1 cellular context compared by ENCODE assay signal in the genomic region with DNA sequence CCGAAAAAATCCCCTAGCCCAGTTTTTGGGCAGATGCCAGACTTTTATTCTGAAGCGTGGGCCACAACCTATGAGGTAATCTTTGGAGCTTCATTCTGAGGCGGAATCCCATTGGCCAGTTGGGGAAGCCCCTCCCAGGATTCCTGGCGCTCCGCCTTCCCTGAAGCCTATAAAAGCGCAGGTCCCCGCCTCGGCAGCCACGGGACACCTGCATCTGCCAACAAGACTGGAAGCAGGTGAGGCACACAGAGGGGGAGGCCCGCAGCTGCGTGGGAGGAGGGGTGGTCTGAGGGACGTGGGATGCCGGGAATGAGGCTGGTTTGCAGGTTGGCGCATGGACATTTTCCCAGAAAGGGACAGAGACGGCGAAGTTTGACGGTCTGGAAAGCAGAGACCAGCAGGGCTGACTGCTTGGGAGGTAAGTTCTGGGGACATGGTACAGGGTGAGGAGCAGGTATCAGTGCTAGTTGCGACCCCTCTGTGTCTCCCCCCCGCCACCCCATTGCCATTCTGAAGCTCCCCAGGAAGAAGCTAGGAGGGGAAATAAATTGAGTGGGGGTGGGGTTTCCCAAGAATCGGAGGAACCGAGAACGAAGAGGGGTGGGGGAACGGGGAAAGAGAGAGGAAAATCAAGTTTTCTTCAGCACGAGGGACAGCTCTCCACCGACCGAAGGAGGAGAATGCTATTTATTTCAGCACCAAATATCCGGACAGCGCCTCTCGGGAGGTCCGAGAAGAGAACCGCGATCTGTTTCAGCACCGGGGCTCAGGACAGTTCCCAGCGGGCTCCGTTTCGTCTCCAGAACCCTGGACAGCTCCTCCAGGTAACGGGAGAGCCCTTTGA.
TF ChIP-seq lines count a peak whose summit lies in the region.

No MANE protein-coding gene starts in this region.

TF ChIP-seq in HepG2, 621 proteins besides CTCF, POLR2A, EP300 and RAD21 (continued from another document and continues in another):
- TF ChIP-seq, protein P1, sequence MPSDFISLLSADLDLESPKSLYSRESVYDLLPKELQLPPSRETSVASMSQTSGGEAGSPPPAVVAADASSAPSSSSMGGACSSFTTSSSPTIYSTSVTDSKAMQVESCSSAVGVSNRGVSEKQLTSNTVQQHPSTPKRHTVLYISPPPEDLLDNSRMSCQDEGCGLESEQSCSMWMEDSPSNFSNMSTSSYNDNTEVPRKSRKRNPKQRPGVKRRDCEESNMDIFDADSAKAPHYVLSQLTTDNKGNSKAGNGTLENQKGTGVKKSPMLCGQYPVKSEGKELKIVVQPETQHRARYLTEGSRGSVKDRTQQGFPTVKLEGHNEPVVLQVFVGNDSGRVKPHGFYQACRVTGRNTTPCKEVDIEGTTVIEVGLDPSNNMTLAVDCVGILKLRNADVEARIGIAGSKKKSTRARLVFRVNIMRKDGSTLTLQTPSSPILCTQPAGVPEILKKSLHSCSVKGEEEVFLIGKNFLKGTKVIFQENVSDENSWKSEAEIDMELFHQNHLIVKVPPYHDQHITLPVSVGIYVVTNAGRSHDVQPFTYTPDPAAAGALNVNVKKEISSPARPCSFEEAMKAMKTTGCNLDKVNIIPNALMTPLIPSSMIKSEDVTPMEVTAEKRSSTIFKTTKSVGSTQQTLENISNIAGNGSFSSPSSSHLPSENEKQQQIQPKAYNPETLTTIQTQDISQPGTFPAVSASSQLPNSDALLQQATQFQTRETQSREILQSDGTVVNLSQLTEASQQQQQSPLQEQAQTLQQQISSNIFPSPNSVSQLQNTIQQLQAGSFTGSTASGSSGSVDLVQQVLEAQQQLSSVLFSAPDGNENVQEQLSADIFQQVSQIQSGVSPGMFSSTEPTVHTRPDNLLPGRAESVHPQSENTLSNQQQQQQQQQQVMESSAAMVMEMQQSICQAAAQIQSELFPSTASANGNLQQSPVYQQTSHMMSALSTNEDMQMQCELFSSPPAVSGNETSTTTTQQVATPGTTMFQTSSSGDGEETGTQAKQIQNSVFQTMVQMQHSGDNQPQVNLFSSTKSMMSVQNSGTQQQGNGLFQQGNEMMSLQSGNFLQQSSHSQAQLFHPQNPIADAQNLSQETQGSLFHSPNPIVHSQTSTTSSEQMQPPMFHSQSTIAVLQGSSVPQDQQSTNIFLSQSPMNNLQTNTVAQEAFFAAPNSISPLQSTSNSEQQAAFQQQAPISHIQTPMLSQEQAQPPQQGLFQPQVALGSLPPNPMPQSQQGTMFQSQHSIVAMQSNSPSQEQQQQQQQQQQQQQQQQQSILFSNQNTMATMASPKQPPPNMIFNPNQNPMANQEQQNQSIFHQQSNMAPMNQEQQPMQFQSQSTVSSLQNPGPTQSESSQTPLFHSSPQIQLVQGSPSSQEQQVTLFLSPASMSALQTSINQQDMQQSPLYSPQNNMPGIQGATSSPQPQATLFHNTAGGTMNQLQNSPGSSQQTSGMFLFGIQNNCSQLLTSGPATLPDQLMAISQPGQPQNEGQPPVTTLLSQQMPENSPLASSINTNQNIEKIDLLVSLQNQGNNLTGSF (CRISPR knock-in tag; IDR thresholded peaks at IDR 0.05) = peak; percentile 100
- TF ChIP-seq RBM39 (IDR thresholded peaks at IDR 0.05; ENCODE audit: low read depth, low read length, poor library complexity, severe bottlenecking) (no peak), ZNF781 (CRISPR knock-in tag; IDR thresholded peaks at IDR 0.05; ENCODE audit: borderline replicate concordance, not compliant biosample characterization) (peak; percentile 100), ZBTB40 (IDR thresholded peaks at IDR 0.05) (no peak; the same call in 1 of the 2 replicates), ZBTB40 (CRISPR knock-in tag; IDR thresholded peaks at IDR 0.05) (peak; percentile 98), MTF1 (CRISPR knock-in tag; IDR thresholded peaks at IDR 0.05) (peak; percentile 100), HOXA5 (CRISPR knock-in tag; IDR thresholded peaks at IDR 0.05) (peak; percentile 100), POGZ (CRISPR knock-in tag; IDR thresholded peaks at IDR 0.05) (peak; percentile 89), HHEX (CRISPR knock-in tag; IDR thresholded peaks at IDR 0.05) (peak; percentile 92), FOXA3 (CRISPR knock-in tag; IDR thresholded peaks at IDR 0.05) (peak; percentile 95), FOXK2 (IDR thresholded peaks at IDR 0.05) (0 out of 2 replicates have a peak, but pooled peaks have one; percentile 20), RERE (CRISPR knock-in tag; IDR thresholded peaks at IDR 0.05; ENCODE audit: low read depth) (peak; percentile 97), KAT2B (IDR thresholded peaks at IDR 0.05; ENCODE audit: borderline replicate concordance, low read depth, low read length) (no peak), ZNF749 (CRISPR knock-in tag; IDR thresholded peaks at IDR 0.05; ENCODE audit: borderline replicate concordance) (peak; percentile 100), ZNF333 (CRISPR knock-in tag; IDR thresholded peaks at IDR 0.05; ENCODE audit: borderline replicate concordance) (peak; percentile 100), ZSCAN25 (CRISPR knock-in tag; IDR thresholded peaks at IDR 0.05) (peak; percentile 99), STAT5B (CRISPR knock-in tag; IDR thresholded peaks at IDR 0.05) (peak; percentile 100), DBP (CRISPR knock-in tag; IDR thresholded peaks at IDR 0.05; ENCODE audit: not compliant biosample characterization) (peak; percentile 100), TCF12 (IDR thresholded peaks at IDR 0.05) (no peak), TCF12 (CRISPR knock-in tag; IDR thresholded peaks at IDR 0.05) (peak; percentile 99; the same call in 1 of the 2 replicates), ZNF850 (CRISPR knock-in tag; conservative IDR thresholded peaks at IDR 0.05) (peak; percentile 99), NR1H2 (CRISPR knock-in tag; IDR thresholded peaks at IDR 0.05; ENCODE audit: borderline replicate concordance, low read depth) (peak; percentile 100)
- TF ChIP-seq, protein P2, sequence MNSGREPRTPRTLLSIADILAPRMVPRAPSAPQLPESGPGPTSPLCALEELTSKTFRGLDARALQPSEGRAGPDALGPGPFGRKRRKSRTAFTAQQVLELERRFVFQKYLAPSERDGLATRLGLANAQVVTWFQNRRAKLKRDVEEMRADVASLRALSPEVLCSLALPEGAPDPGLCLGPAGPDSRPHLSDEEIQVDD (CRISPR knock-in tag; IDR thresholded peaks at IDR 0.05; ENCODE audit: borderline replicate concordance) = peak; percentile 100
- TF ChIP-seq, protein P3, sequence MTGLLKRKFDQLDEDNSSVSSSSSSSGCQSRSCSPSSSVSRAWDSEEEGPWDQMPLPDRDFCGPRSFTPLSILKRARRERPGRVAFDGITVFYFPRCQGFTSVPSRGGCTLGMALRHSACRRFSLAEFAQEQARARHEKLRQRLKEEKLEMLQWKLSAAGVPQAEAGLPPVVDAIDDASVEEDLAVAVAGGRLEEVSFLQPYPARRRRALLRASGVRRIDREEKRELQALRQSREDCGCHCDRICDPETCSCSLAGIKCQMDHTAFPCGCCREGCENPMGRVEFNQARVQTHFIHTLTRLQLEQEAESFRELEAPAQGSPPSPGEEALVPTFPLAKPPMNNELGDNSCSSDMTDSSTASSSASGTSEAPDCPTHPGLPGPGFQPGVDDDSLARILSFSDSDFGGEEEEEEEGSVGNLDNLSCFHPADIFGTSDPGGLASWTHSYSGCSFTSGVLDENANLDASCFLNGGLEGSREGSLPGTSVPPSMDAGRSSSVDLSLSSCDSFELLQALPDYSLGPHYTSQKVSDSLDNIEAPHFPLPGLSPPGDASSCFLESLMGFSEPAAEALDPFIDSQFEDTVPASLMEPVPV (CRISPR knock-in tag; IDR thresholded peaks at IDR 0.05) = peak; percentile 100
- TF ChIP-seq, protein P4, sequence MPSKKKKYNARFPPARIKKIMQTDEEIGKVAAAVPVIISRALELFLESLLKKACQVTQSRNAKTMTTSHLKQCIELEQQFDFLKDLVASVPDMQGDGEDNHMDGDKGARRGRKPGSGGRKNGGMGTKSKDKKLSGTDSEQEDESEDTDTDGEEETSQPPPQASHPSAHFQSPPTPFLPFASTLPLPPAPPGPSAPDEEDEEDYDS (CRISPR knock-in tag; IDR thresholded peaks at IDR 0.05) = peak; percentile 96
